1 cellular context compared by ENCODE assay signal in the genomic region with DNA sequence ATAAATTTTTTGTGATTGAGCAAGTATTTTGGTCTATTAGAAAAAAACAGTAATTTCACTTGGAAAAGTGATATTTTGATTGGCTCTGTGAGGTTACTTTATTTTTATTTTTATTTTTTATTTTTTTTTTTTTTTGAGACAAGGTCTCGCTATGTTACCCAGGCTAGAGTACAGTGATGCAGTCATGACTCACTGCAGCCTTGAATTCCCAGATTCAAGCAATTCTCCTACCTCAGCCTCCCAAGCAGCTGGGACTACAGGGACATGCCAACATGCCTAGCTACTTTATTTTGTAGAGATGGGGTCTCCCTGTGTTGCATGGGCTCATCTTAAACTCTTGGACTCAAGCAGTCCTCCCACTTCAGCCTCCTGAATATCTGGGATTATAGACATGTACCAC.
TF ChIP-seq lines count a peak whose summit lies in the region.

No MANE protein-coding gene starts in this region.

TF ChIP-seq in endothelial cell of umbilical vein, 7 proteins besides CTCF, POLR2A, EP300 and RAD21 (continued from another document):
- TF ChIP-seq JUN (IDR thresholded peaks at IDR 0.05; ENCODE audit: borderline replicate concordance, insufficient read depth, insufficient read length, low read depth) = no peak
- peak; percentile 42 for TF ChIP-seq FOS (IDR thresholded peaks at IDR 0.05; ENCODE audit: borderline replicate concordance, insufficient read depth, low read length)
- no peak for TF ChIP-seq POLR2AphosphoS5 (IDR thresholded peaks at IDR 0.05; ENCODE audit: insufficient read depth, low read depth, low read length)
- TF ChIP-seq MYC (IDR thresholded peaks at IDR 0.05; ENCODE audit: low read depth, low read length) = no peak
- TF ChIP-seq, protein P1, sequence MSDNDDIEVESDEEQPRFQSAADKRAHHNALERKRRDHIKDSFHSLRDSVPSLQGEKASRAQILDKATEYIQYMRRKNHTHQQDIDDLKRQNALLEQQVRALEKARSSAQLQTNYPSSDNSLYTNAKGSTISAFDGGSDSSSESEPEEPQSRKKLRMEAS (IDR thresholded peaks at IDR 0.05; ENCODE audit: insufficient read depth, insufficient read length) = no peak
